8 cellular contexts compared by ENCODE assay signal in the genomic region with DNA sequence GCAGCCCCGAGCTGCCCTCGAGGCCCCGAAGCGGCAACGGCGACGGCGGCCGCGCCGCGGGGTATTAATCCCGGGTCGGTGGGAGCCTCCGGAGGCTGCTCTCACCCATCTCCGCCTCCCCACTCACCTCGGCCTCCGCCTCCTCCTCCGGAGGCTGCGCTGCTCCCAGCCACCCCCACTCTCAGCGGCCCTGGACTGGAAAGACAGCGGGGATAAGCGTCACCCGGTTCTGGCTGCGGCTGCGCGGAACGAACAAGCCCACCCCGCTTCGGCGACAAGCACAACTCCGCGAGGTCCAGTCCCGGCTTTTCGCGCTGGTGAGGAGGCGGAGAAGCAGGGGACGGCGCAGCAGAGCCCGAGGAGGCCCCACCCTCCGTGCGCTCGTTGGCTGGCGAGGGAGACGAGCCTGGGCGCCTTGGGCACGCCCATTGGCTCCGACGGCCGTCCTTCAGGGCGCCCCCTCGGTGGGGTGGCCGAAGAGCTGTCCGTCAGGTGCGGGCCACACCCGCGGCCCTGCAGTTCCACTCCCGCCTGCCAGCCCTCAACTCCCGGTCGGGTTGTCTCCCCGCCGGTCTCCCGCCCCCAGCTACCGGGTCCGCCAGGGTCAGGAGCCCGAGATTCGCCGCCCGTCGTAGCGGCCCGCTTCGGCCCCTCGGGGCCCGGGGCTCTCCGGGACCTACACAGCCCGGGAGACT. TPM values are rescaled to one million over a fixed set of nuclear protein-coding genes. Genes with fewer than 3 reads are reported as not detected.
DNase-seq lines count a peak whose midpoint lies in the region; ATAC-seq and TF ChIP-seq lines count a peak whose summit lies in the region.

A gene (minus strand): TSS at position 327 of the 695 bp plus-strand sequence. CDS start 11,469 bp downstream, outside the sequence.

- H3K4me3 ChIP-seq in duodenal mucosa (ENCODE audit: low read depth in 1 of 2, low read length in 2 of 2) (peak within 1 kb of the TSS; percentile 95 to 98), lower leg skin (ENCODE audit: low read depth, poor library complexity, severe bottlenecking) (peak within 1 kb of the TSS; percentile 75)

- TF ChIP-seq CTCF in CD14-positive monocyte (IDR thresholded peaks at IDR 0.05) = no peak
- no peak for TF ChIP-seq CTCF in lower leg skin (IDR thresholded peaks at IDR 0.05)

- peak within 1 kb of the TSS; percentile 98 for H3K27ac ChIP-seq in duodenal mucosa (ENCODE audit: low read depth, low read length)

- no peaks in the 10 kb centered on the region for H3K27me3 ChIP-seq in duodenal mucosa (ENCODE audit: control insufficient read depth in 1 of 2, insufficient read depth in 2 of 2, low read length in 2 of 2)

- no peaks in the 10 kb centered on the region for H3K9me3 ChIP-seq in duodenal mucosa (ENCODE audit: control insufficient read depth in 1 of 2, low read length in 2 of 2)

- H3K36me3 Mint-ChIP-seq in CD14-positive monocyte = peaks cover 10 to 27% of the 10 kb centered on the region in 2 donors
- peaks cover 15% of the 10 kb centered on the region for H3K36me3 Mint-ChIP-seq in activated CD4-positive, alpha-beta memory T cell treated with anti-CD3 and anti-CD28 coated beads for 36 hours

- 1% methylated on average over 36 to 48 of the region's 77 CpGs for WGBS in lower leg skin, 2 donors

- DNase-seq in CD14-positive monocyte (ENCODE audit: low spot score) (peak; percentile 97), NCI-H82 treated with DMSO at 0.1 percent for 48 hours (lab: John Stamatoyannopoulos, UW; ENCODE audit: unreplicated experiment) (peak; percentile 97), lower leg skin (ENCODE audit: low spot score in 2 of 2) (peak; percentile 97 to 99)
- peak; percentile 98 for DNase-seq in activated CD4-positive, alpha-beta memory T cell treated with anti-CD3 and anti-CD28 coated beads for 36 hours
- DNase-seq in stimulated activated CD4-positive, alpha-beta T cell treated with anti-CD3 and anti-CD28 coated beads, Interleukin-4, amount 100 ng/mL, for 48 hours (ENCODE audit: low read depth in 2 of 2) = peak; percentile 92 to 96

- H3K27ac Mint-ChIP-seq in CD14-positive monocyte = peak within 1 kb of the TSS; percentile 89 to 99 (median 95)
- H3K27ac Mint-ChIP-seq in activated CD4-positive, alpha-beta memory T cell treated with anti-CD3 and anti-CD28 coated beads for 36 hours = peak within 1 kb of the TSS; percentile 97

- H3K4me1 Mint-ChIP-seq in CD14-positive monocyte = peaks cover 24% of the 10 kb centered on the region
- peaks cover 43% of the 10 kb centered on the region for H3K4me1 Mint-ChIP-seq in activated CD4-positive, alpha-beta memory T cell treated with anti-CD3 and anti-CD28 coated beads for 36 hours (ENCODE audit: low read depth)

- intact Hi-C loops in CD14-positive monocyte (cut with micrococcal nuclease) = loop anchor here (2.0 to 5.0 kb wide), 4 partner anchors 81 to 231 kb away; a partner anchor contains a TSS
- intact Hi-C loops in activated CD4-positive, alpha-beta memory T cell treated with anti-CD3 and anti-CD28 coated beads for 36 hours (cut with micrococcal nuclease) = loop anchor here (1.0 to 5.0 kb wide), 6 partner anchors 81 to 559 kb away; a partner anchor contains a TSS
- intact Hi-C loops in lower leg skin (cut with DNase I; ENCODE audit: low total_unique reads) = loop anchor here (5.0 kb wide), 1 partner anchor 94 kb away; a partner anchor contains a TSS

- peak in 1 of 2 donors; percentile 27 for TF ChIP-seq POLR2A in lower leg skin (IDR thresholded peaks at IDR 0.05)

- peaks cover 19 to 24% of the 10 kb centered on the region in 2 donors for H3K4me1 ChIP-seq in duodenal mucosa (ENCODE audit: control insufficient read depth in 1 of 2, insufficient read depth in 2 of 2, low read length in 2 of 2)

- H3K27me3 Mint-ChIP-seq in CD14-positive monocyte (ENCODE audit: low read depth in 3 of 3) = peaks cover 0 to 1% (median 0%) of the 10 kb centered on the region in 3 donors
- no peaks in the 10 kb centered on the region for H3K27me3 Mint-ChIP-seq in activated CD4-positive, alpha-beta memory T cell treated with anti-CD3 and anti-CD28 coated beads for 36 hours

- CTCF ChIA-PET in activated CD4-positive, alpha-beta memory T cell treated with anti-CD3 and anti-CD28 coated beads for 36 hours (lab: Charles Lee) = interaction anchor here (0.8 to 1.7 kb wide), 6 partner anchors 11 to 229 kb away, joined by 3 to 7 read pairs (median 4); no protein-coding TSS in a partner anchor

- no peaks in the 10 kb centered on the region for H3K9me3 Mint-ChIP-seq in CD14-positive monocyte
- H3K9me3 Mint-ChIP-seq in activated CD4-positive, alpha-beta memory T cell treated with anti-CD3 and anti-CD28 coated beads for 36 hours = no peaks in the 10 kb centered on the region

- peaks cover 0 to 7% of the 10 kb centered on the region in 2 donors for H3K36me3 ChIP-seq in duodenal mucosa (ENCODE audit: control insufficient read depth in 1 of 2, insufficient read depth in 2 of 2, low read length in 2 of 2)

- peak within 1 kb of the TSS; percentile 90 to 95 for H3K9ac ChIP-seq in duodenal mucosa (ENCODE audit: low read depth in 1 of 2, low read length in 2 of 2)

- ATAC-seq in GM19397 (IDR thresholded peaks at IDR 0.05; ENCODE audit: unreplicated experiment) = peak; percentile 88
- ATAC-seq in HG03571 (IDR thresholded peaks at IDR 0.05; ENCODE audit: unreplicated experiment) = peak; percentile 80

- POLR2A ChIA-PET in activated CD4-positive, alpha-beta memory T cell treated with anti-CD3 and anti-CD28 coated beads for 36 hours (lab: Charles Lee) = interaction anchor here (0.7 to 3.3 kb wide), 7 partner anchors 12 to 667 kb away, joined by 3 to 21 read pairs (median 4); a partner anchor contains a TSS

- H3K4me3 Mint-ChIP-seq in CD14-positive monocyte = peak within 1 kb of the TSS; percentile 96
- H3K4me3 Mint-ChIP-seq in activated CD4-positive, alpha-beta memory T cell treated with anti-CD3 and anti-CD28 coated beads for 36 hours = peak within 1 kb of the TSS; percentile 95

RNA-seq across cellular contexts. Expression of the gene that starts here (rescaled TPM):
- polyA plus RNA-seq in CD14-positive monocyte = 10 to 100 TPM; 11.1 to 13.2 TPM
- 10 to 100 TPM; 10.0 to 11.1 TPM for total RNA-seq in activated CD4-positive, alpha-beta memory T cell treated with anti-CD3 and anti-CD28 coated beads for 36 hours
- total RNA-seq in lower leg skin = 10 to 100 TPM; 14.1 to 20.0 (median 18.0) TPM

Comparison
In these comparisons a context has a peak if more than half of its experiments do, and no peak if none do; other contexts are left out.
1. Peak in every context shown above with its lines: DNase-seq, ATAC-seq, H3K4me3 ChIP-seq and H3K27ac ChIP-seq.